ENCODE assay signal across 1 cellular context in the genomic region with DNA sequence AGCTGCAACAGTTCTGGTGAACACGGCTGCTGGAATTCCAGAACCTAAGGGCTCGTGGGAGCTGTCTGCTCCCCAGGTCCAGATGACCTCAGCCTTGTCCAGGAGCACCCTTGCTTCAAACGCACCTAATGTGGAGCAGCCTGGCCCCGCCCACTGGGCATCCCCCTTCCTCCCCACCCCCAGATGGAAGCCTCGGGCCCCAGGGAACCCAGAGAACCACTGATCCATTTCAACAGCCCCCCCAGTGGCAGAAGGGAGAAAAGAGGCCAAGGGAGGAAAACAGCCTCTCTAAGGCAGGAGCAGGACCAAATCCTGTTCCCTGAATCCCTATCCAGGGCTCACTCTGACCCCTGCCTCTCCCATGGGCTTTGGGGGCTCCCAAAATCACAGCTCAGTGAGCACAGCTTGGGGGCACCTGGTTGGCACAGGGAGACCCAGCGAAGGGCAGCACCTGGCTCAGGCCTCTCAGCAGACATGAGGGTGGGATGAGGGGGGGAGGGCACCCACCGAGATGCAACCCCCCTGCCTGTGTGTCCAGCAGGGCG.
TF ChIP-seq lines count a peak whose summit lies in the region.

No MANE protein-coding gene starts in this region.

TF ChIP-seq in GM12878, 131 proteins besides CTCF, POLR2A, EP300 and RAD21 (continued from another document):
- TF ChIP-seq, protein P1, sequence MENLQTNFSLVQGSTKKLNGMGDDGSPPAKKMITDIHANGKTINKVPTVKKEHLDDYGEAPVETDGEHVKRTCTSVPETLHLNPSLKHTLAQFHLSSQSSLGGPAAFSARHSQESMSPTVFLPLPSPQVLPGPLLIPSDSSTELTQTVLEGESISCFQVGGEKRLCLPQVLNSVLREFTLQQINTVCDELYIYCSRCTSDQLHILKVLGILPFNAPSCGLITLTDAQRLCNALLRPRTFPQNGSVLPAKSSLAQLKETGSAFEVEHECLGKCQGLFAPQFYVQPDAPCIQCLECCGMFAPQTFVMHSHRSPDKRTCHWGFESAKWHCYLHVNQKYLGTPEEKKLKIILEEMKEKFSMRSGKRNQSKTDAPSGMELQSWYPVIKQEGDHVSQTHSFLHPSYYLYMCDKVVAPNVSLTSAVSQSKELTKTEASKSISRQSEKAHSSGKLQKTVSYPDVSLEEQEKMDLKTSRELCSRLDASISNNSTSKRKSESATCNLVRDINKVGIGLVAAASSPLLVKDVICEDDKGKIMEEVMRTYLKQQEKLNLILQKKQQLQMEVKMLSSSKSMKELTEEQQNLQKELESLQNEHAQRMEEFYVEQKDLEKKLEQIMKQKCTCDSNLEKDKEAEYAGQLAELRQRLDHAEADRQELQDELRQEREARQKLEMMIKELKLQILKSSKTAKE (IDR thresholded peaks at IDR 0.05; ENCODE audit: low read depth, poor library complexity, severe bottlenecking), result peak; percentile 28
- TF ChIP-seq, protein P2, sequence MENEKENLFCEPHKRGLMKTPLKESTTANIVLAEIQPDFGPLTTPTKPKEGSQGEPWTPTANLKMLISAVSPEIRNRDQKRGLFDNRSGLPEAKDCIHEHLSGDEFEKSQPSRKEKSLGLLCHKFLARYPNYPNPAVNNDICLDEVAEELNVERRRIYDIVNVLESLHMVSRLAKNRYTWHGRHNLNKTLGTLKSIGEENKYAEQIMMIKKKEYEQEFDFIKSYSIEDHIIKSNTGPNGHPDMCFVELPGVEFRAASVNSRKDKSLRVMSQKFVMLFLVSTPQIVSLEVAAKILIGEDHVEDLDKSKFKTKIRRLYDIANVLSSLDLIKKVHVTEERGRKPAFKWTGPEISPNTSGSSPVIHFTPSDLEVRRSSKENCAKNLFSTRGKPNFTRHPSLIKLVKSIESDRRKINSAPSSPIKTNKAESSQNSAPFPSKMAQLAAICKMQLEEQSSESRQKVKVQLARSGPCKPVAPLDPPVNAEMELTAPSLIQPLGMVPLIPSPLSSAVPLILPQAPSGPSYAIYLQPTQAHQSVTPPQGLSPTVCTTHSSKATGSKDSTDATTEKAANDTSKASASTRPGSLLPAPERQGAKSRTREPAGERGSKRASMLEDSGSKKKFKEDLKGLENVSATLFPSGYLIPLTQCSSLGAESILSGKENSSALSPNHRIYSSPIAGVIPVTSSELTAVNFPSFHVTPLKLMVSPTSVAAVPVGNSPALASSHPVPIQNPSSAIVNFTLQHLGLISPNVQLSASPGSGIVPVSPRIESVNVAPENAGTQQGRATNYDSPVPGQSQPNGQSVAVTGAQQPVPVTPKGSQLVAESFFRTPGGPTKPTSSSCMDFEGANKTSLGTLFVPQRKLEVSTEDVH (IDR thresholded peaks at IDR 0.05; ENCODE audit: low read depth, partially characterized antibody), result no peak
- TF ChIP-seq MXI1 (IDR thresholded peaks at IDR 0.05; ENCODE audit: low read depth, low read length) (0 out of 2 replicates have a peak, but pooled peaks have one; percentile 26), IKZF2 (IDR thresholded peaks at IDR 0.05) (peak; percentile 20 to 40; a peak in 1 of 4 replicates), NBN (IDR thresholded peaks at IDR 0.05) (0 out of 2 replicates have a peak, but pooled peaks have one; percentile 34), TAF1 (IDR thresholded peaks at IDR 0.05; ENCODE audit: borderline replicate concordance, low read depth, low read length) (no peak), HDGF (IDR thresholded peaks at IDR 0.05) (no peak), POU2F2 (IDR thresholded peaks at IDR 0.05; ENCODE audit: borderline replicate concordance, low read depth, low read length) (no peak), ZSCAN29 (IDR thresholded peaks at IDR 0.05) (no peak), CBX3 (IDR thresholded peaks at IDR 0.05; ENCODE audit: borderline replicate concordance, low read depth) (no peak), MEF2B (IDR thresholded peaks at IDR 0.05; ENCODE audit: partially characterized antibody, poor library complexity, severe bottlenecking) (peak; percentile 62), EGR1 (IDR thresholded peaks at IDR 0.05; ENCODE audit: borderline replicate concordance in 1 of 2, low read depth in 2 of 2, low read length in 2 of 2) (peak in 1 of 2 experiments; percentile 22; a peak in 1 of 3 replicates), NR2C1 (IDR thresholded peaks at IDR 0.05) (no peak), SIX5 (IDR thresholded peaks at IDR 0.05; ENCODE audit: low read depth, low read length, severe bottlenecking) (no peak), NR2F1 (conservative IDR thresholded peaks at IDR 0.05) (no peak), HDAC6 (IDR thresholded peaks at IDR 0.05; ENCODE audit: unreplicated experiment) (no peak), STAT1 (conservative IDR thresholded peaks at IDR 0.05) (0 out of 2 replicates have a peak, but pooled peaks have one; percentile 48), NRF1 (conservative IDR thresholded peaks at IDR 0.05; ENCODE audit: low read depth, low read length) (no peak), EED (IDR thresholded peaks at IDR 0.05; ENCODE audit: low read depth) (peak; percentile 58; the same call in 1 of the 2 replicates), IRF4 (IDR thresholded peaks at IDR 0.05; ENCODE audit: low read depth, low read length) (no peak), NFIC (IDR thresholded peaks at IDR 0.05; ENCODE audit: low read depth, low read length) (no peak), CBX5 (IDR thresholded peaks at IDR 0.05; ENCODE audit: low read depth) (no peak), NFXL1 (IDR thresholded peaks at IDR 0.05; ENCODE audit: borderline replicate concordance) (no peak), NFYA (IDR thresholded peaks at IDR 0.05; ENCODE audit: borderline replicate concordance, low read depth, low read length) (no peak), CREB1 (IDR thresholded peaks at IDR 0.05; ENCODE audit: low read depth) (no peak), ESRRA (IDR thresholded peaks at IDR 0.05; ENCODE audit: low read length) (no peak)
- TF ChIP-seq, protein P3, sequence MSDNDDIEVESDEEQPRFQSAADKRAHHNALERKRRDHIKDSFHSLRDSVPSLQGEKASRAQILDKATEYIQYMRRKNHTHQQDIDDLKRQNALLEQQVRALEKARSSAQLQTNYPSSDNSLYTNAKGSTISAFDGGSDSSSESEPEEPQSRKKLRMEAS (IDR thresholded peaks at IDR 0.05; ENCODE audit: low read depth, low read length), result 0 out of 2 replicates have a peak, but pooled peaks have one; percentile 13
- TF ChIP-seq, protein P4, sequence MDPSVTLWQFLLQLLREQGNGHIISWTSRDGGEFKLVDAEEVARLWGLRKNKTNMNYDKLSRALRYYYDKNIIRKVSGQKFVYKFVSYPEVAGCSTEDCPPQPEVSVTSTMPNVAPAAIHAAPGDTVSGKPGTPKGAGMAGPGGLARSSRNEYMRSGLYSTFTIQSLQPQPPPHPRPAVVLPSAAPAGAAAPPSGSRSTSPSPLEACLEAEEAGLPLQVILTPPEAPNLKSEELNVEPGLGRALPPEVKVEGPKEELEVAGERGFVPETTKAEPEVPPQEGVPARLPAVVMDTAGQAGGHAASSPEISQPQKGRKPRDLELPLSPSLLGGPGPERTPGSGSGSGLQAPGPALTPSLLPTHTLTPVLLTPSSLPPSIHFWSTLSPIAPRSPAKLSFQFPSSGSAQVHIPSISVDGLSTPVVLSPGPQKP (IDR thresholded peaks at IDR 0.05; ENCODE audit: low read depth, low read length), result no peak
- TF ChIP-seq, protein P5, sequence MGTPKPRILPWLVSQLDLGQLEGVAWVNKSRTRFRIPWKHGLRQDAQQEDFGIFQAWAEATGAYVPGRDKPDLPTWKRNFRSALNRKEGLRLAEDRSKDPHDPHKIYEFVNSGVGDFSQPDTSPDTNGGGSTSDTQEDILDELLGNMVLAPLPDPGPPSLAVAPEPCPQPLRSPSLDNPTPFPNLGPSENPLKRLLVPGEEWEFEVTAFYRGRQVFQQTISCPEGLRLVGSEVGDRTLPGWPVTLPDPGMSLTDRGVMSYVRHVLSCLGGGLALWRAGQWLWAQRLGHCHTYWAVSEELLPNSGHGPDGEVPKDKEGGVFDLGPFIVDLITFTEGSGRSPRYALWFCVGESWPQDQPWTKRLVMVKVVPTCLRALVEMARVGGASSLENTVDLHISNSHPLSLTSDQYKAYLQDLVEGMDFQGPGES (IDR thresholded peaks at IDR 0.05), result no peak
- TF ChIP-seq, protein P6, sequence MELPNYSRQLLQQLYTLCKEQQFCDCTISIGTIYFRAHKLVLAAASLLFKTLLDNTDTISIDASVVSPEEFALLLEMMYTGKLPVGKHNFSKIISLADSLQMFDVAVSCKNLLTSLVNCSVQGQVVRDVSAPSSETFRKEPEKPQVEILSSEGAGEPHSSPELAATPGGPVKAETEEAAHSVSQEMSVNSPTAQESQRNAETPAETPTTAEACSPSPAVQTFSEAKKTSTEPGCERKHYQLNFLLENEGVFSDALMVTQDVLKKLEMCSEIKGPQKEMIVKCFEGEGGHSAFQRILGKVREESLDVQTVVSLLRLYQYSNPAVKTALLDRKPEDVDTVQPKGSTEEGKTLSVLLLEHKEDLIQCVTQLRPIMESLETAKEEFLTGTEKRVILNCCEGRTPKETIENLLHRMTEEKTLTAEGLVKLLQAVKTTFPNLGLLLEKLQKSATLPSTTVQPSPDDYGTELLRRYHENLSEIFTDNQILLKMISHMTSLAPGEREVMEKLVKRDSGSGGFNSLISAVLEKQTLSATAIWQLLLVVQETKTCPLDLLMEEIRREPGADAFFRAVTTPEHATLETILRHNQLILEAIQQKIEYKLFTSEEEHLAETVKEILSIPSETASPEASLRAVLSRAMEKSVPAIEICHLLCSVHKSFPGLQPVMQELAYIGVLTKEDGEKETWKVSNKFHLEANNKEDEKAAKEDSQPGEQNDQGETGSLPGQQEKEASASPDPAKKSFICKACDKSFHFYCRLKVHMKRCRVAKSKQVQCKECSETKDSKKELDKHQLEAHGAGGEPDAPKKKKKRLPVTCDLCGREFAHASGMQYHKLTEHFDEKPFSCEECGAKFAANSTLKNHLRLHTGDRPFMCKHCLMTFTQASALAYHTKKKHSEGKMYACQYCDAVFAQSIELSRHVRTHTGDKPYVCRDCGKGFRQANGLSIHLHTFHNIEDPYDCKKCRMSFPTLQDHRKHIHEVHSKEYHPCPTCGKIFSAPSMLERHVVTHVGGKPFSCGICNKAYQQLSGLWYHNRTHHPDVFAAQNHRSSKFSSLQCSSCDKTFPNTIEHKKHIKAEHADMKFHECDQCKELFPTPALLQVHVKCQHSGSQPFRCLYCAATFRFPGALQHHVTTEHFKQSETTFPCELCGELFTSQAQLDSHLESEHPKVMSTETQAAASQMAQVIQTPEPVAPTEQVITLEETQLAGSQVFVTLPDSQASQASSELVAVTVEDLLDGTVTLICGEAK (IDR thresholded peaks at IDR 0.05; ENCODE audit: borderline replicate concordance), result no peak
